Comparison of ENCODE assay signal across 14 cellular contexts in the genomic region with DNA sequence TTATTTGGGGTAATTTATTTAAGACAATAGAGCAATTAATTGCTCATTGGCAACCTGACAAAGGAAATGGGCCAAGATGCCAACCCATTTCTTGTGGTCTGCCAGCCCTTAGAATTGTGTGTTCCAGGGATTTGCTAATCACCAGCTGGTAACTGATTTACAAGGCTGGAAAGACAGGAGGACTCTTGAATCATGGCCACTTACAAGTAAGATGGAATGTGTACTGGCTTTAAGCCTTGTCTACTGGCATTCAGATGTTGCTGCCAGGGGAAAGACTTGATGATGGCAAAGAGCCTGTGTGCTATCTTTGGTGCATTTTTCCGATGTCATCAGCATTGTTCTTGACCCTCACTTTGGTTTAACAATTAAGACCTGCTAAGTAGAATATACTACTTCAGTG.
DNase-seq lines count a peak whose midpoint lies in the region; ATAC-seq and TF ChIP-seq lines count a peak whose summit lies in the region.
"Had no signal": no experiment of that assay in that cellular context is flagged by ENCODE, and none has a peak within 500 bp of the region (broad histone marks: within the 10 kb centered on the region; RNA-seq: fewer than 3 reads in every experiment).

No MANE protein-coding gene starts in this region.

- H3K9me3 ChIP-seq in psoas muscle, result no peaks in the 10 kb centered on the region
- H3K9me3 ChIP-seq: gastroesophageal sphincter, thoracic aorta had no signal

- ATAC-seq in psoas muscle (peak; percentile 58 to 97 (median 97)), HG02678 (IDR thresholded peaks at IDR 0.05; ENCODE audit: unreplicated experiment) (no peak)
- ATAC-seq: gastroesophageal sphincter had no signal

- 18 to 36% (median 31%) methylated on average over 1 of the region's 1 CpG for WGBS in psoas muscle, 3 donors

- TF ChIP-seq CTCF in fibroblast of villous mesenchyme (IDR thresholded peaks at IDR 0.05; ENCODE audit: insufficient read depth, low read depth, low read length) (no peak), psoas muscle (IDR thresholded peaks at IDR 0.05) (no peak), endothelial cell (IDR thresholded peaks at IDR 0.05; ENCODE audit: unreplicated experiment) (no peak)

- no peak overlapping the region for H3K4me3 Mint-ChIP-seq in endothelial cell (ENCODE audit: unreplicated experiment)
- H3K4me3 Mint-ChIP-seq: neural progenitor cell had no signal

- peaks cover 7% of the 10 kb centered on the region for H3K4me1 ChIP-seq in psoas muscle

- no peaks in the 10 kb centered on the region for H3K27me3 ChIP-seq in psoas muscle (ENCODE audit: insufficient read depth in 3 of 3, low read length in 2 of 3)
- H3K27me3 ChIP-seq: gastroesophageal sphincter, neural progenitor cell had no signal

- H3K27me3 Mint-ChIP-seq in endothelial cell (ENCODE audit: unreplicated experiment), result no peaks in the 10 kb centered on the region

- no peaks in the 10 kb centered on the region for H3K4me1 Mint-ChIP-seq in endothelial cell (ENCODE audit: unreplicated experiment)

- H3K9me3 Mint-ChIP-seq in endothelial cell (ENCODE audit: unreplicated experiment), result no peaks in the 10 kb centered on the region
- H3K9me3 Mint-ChIP-seq: neural progenitor cell had no signal

- no peak overlapping the region for H3K27ac ChIP-seq in psoas muscle
- H3K27ac ChIP-seq: gastroesophageal sphincter, neural progenitor cell, thoracic aorta had no signal

- H3K4me3 ChIP-seq in fibroblast of villous mesenchyme (ENCODE audit: low read depth, low read length) (no peak overlapping the region), psoas muscle (no peak overlapping the region)
- H3K4me3 ChIP-seq: gastroesophageal sphincter, neural progenitor cell, thoracic aorta had no signal

- no peaks in the 10 kb centered on the region for H3K36me3 Mint-ChIP-seq in endothelial cell (ENCODE audit: low read depth, unreplicated experiment)
- H3K36me3 Mint-ChIP-seq: neural progenitor cell had no signal

- H3K36me3 ChIP-seq in psoas muscle (ENCODE audit: insufficient read depth in 1 of 2, low read depth in 1 of 2), result no peaks in the 10 kb centered on the region
- H3K36me3 ChIP-seq: gastroesophageal sphincter, neural progenitor cell, thoracic aorta had no signal

- DNase-seq in GM03348 (ENCODE audit: low spot score), result peak; percentile 45
- peak; percentile 89 for DNase-seq in NCI-H446 treated with DMSO at 0.1 percent for 48 hours (lab: John Stamatoyannopoulos, UW)
- peak; percentile 12 for DNase-seq in fibroblast of villous mesenchyme (ENCODE audit: low read depth)
- DNase-seq in psoas muscle, result no peak
- DNase-seq in stimulated activated naive CD4-positive, alpha-beta T cell (lab: John Stamatoyannopoulos, UW), result no peak
- no peak for DNase-seq in endothelial cell (ENCODE audit: low spot score)
- DNase-seq: activated CD8-positive, alpha-beta memory T cell treated with anti-CD3 and anti-CD28 coated beads, Interleukin-2, amount 50 U/mL, for 48 hours; kidney; NCI-H2107; stimulated activated CD4-positive, alpha-beta T cell treated with anti-CD3 and anti-CD28 coated beads, Interleukin-12 subunit alpha, Interleukin-12 subunit beta, amount 100 ng/mL, for 4 hours had no signal

- intact Hi-C loops in psoas muscle (cut with DNase I), result no loop called here

- H3K27ac Mint-ChIP-seq in endothelial cell (ENCODE audit: unreplicated experiment), result no peak overlapping the region
- H3K27ac Mint-ChIP-seq: neural progenitor cell had no signal

Comparison
In these comparisons a context has a peak if more than half of its experiments do, and no peak if none do; other contexts are left out.
1. DNase-seq: peak in GM03348 (single experiment), NCI-H446 treated with DMSO at 0.1 percent for 48 hours (single experiment) and fibroblast of villous mesenchyme (single experiment); none in psoas muscle (0 of 2), stimulated activated naive CD4-positive, alpha-beta T cell (0 of 6) and endothelial cell (single experiment).